Comparison of ENCODE assay signal across 8 cellular contexts in genomic region chr7:50304911-50305621, GRCh38. TPM values are rescaled to one million over a fixed set of nuclear protein-coding genes. Genes with fewer than 3 reads are reported as not detected.
DNase-seq lines count a peak whose midpoint lies in the region; ATAC-seq, FAIRE-seq and TF ChIP-seq lines count a peak whose summit lies in the region.

No MANE protein-coding gene starts in this region.

- 0 out of 6 replicates have a peak, but pooled peaks of 1 of the 3 experiments have one; percentile 0 for TF ChIP-seq CTCF in K562 (IDR thresholded peaks at IDR 0.05 in 2 of 3, conservative IDR thresholded peaks at IDR 0.05 in 1 of 3; ENCODE audit: insufficient read depth in 2 of 3, low read depth in 1 of 3, low read length in 3 of 3)
- TF ChIP-seq CTCF in nephron progenitor cell (IDR thresholded peaks at IDR 0.05) = no peak
- no peak for TF ChIP-seq CTCF in ovary (IDR thresholded peaks at IDR 0.05)

- H3K4me3 Mint-ChIP-seq in nephron progenitor cell = peak overlapping the region; percentile 70

- peak overlapping the region; percentile 61; the same call in 1 of the 2 replicates for H2AFZ ChIP-seq in K562 (ENCODE audit: low read depth, low read length)

- TF ChIP-seq POLR2A in Raji (IDR thresholded peaks at IDR 0.05; ENCODE audit: insufficient read depth, low read depth, low read length) = peak; percentile 55
- TF ChIP-seq POLR2A in K562 (conservative IDR thresholded peaks at IDR 0.05) = no peak
- no peak for TF ChIP-seq POLR2A in ovary (IDR thresholded peaks at IDR 0.05)

- under 1% methylated on average over 20 of the region's 20 CpGs for WGBS in K562 (ENCODE audit: insufficient coverage, low coverage, missing lambda C conversion rate)
- 22 to 29% (median 27%) methylated on average over 20 of the region's 20 CpGs for WGBS in ovary, 3 donors

- H3K4me1 ChIP-seq in K562 (replicated peaks in 1 of 2; ENCODE audit: control insufficient read depth in 2 of 2, insufficient read depth in 2 of 2, low read length in 2 of 2) = peaks cover 21 to 24% of the 10 kb centered on the region in 2 experiments
- H3K4me1 ChIP-seq in ovary (ENCODE audit: insufficient read depth) = peaks cover 6% of the 10 kb centered on the region

- H3K9ac ChIP-seq in K562 (ENCODE audit: insufficient read depth in 1 of 2, low read depth in 2 of 2, low read length in 2 of 2) = peak overlapping the region; percentile 78 to 94

- DNase-seq in K562 (ENCODE audit: extremely low read depth in 1 of 4, low spot score in 3 of 4) (peak in 1 of 4 experiments; percentile 67), nephron progenitor cell (no peak), HTR-8/SVneo (ENCODE audit: insufficient read length, low spot score) (no peak), ovary (no peak), NCI-H2171 (lab: John Stamatoyannopoulos, UW) (no peak)

- CTCF ChIA-PET in K562 (lab: Yijun Ruan, JAX; ENCODE audit: low intra/inter-chr PET ratio) = no interaction called here

- TF ChIP-seq EP300 in K562 (IDR thresholded peaks at IDR 0.05; ENCODE audit: low read length) = no peak
- TF ChIP-seq EP300 in ovary (IDR thresholded peaks at IDR 0.05) = no peak

- H3K79me2 ChIP-seq in K562 (ENCODE audit: control insufficient read depth, insufficient read depth, low read length) = peaks cover 57% of the 10 kb centered on the region

- POLR2A ChIA-PET in K562 (lab: Yijun Ruan, JAX) = interaction anchor here (1.0 to 1.1 kb wide), 2 partner anchors 21 to 51 kb away, joined by 3 read pairs; no protein-coding TSS in a partner anchor

- no peak for TF ChIP-seq RAD21 in K562 (CRISPR knock-in tag; conservative IDR thresholded peaks at IDR 0.05 in 1 of 2, IDR thresholded peaks at IDR 0.05 in 1 of 2)

- FAIRE-seq in K562 (lab: Jason Lieb, UNC) (no peak), HTR-8/SVneo (lab: Jason Lieb, UNC) (no peak)

- H3K27ac Mint-ChIP-seq in nephron progenitor cell = no peak overlapping the region

- H3K36me3 ChIP-seq in K562 (ENCODE audit: control insufficient read depth, insufficient read depth, low read length) (peaks cover 6% of the 10 kb centered on the region; the same call in 2 of the 3 replicates), ovary (no peaks in the 10 kb centered on the region)

- H3K4me3 ChIP-seq in K562 = peak overlapping the region; percentile 70
- no peak overlapping the region for H3K4me3 ChIP-seq in ovary

- H3K27ac ChIP-seq in K562 (ENCODE audit: extremely low read depth, low read depth, low read length) (peak overlapping the region; percentile 80), ovary (no peak overlapping the region)

- H3K9me3 ChIP-seq in K562 (replicated peaks; ENCODE audit: control insufficient read depth, insufficient read depth, low read depth, low read length) = no peaks in the 10 kb centered on the region
- H3K9me3 ChIP-seq in ovary = no peaks in the 10 kb centered on the region

- H4K20me1 ChIP-seq in K562 (replicated peaks; ENCODE audit: control insufficient read depth, insufficient read depth, low read length) = no peaks in the 10 kb centered on the region

- peak overlapping the region; percentile 92 for H3K4me2 ChIP-seq in K562 (ENCODE audit: insufficient read depth, low read length)

- ATAC-seq in GM18858 (IDR thresholded peaks at IDR 0.05; ENCODE audit: unreplicated experiment) (peak; percentile 31), HG02763 (IDR thresholded peaks at IDR 0.05; ENCODE audit: unreplicated experiment) (peak; percentile 33), K562 (peak; percentile 55)

- peaks cover 13% of the 10 kb centered on the region for H3K9me3 Mint-ChIP-seq in nephron progenitor cell

- intact Hi-C loops in K562 (cut with micrococcal nuclease) = loop anchor here (5.0 kb wide), 2 partner anchors 78 to 112 kb away; no protein-coding TSS in a partner anchor
- intact Hi-C loops in ovary (cut with DNase I) = no loop called here

- TSS peak; percentile 28 for BruUV-seq in K562 (replicated peaks; lab: Mats Ljungman, UMichigan)

- in situ Hi-C loops in K562 (cut with MboI) = loop anchor here (5.0 kb wide), 1 partner anchor 98 kb away; no protein-coding TSS in a partner anchor

- H3K4me1 Mint-ChIP-seq in nephron progenitor cell = peaks cover 16% of the 10 kb centered on the region

- H3K27me3 ChIP-seq in K562 (ENCODE audit: control insufficient read depth in 2 of 2, insufficient read depth in 2 of 2, low read length in 2 of 2) (no peaks in the 10 kb centered on the region), ovary (no peaks in the 10 kb centered on the region)

- no peaks in the 10 kb centered on the region for H3K36me3 Mint-ChIP-seq in nephron progenitor cell (ENCODE audit: low read depth)

- no peaks in the 10 kb centered on the region for H3K9me1 ChIP-seq in K562 (ENCODE audit: control insufficient read depth, insufficient read depth, low read length)

- H3K27me3 Mint-ChIP-seq in nephron progenitor cell (ENCODE audit: low read depth, poor library complexity) = peaks cover 92% of the 10 kb centered on the region

TF ChIP-seq in K562, 482 proteins besides CTCF, POLR2A, EP300 and RAD21 (continues in another document):
- TF ChIP-seq, protein P1, sequence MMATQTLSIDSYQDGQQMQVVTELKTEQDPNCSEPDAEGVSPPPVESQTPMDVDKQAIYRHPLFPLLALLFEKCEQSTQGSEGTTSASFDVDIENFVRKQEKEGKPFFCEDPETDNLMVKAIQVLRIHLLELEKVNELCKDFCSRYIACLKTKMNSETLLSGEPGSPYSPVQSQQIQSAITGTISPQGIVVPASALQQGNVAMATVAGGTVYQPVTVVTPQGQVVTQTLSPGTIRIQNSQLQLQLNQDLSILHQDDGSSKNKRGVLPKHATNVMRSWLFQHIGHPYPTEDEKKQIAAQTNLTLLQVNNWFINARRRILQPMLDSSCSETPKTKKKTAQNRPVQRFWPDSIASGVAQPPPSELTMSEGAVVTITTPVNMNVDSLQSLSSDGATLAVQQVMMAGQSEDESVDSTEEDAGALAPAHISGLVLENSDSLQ (IDR thresholded peaks at IDR 0.05) = no peak
- TF ChIP-seq SIRT6 (IDR thresholded peaks at IDR 0.05; ENCODE audit: low read depth, low read length) (no peak), KAT7 (CRISPR knock-in tag; IDR thresholded peaks at IDR 0.05; ENCODE audit: borderline replicate concordance) (0 out of 2 replicates have a peak, but pooled peaks have one; percentile 10), GTF2E2 (tag; IDR thresholded peaks at IDR 0.05) (0 out of 2 replicates have a peak, but pooled peaks have one; percentile 52), CBX5 (IDR thresholded peaks at IDR 0.05; ENCODE audit: borderline replicate concordance, low read depth) (no peak), GABPA (tag; conservative IDR thresholded peaks at IDR 0.05; ENCODE audit: low read depth) (0 out of 2 replicates have a peak, but pooled peaks have one; percentile 6), TBP (optimal IDR thresholded peaks at IDR 0.05; ENCODE audit: low read depth, low read length) (peak; percentile 18), HEY1 (CRISPR knock-in tag; IDR thresholded peaks at IDR 0.05; ENCODE audit: borderline replicate concordance) (no peak), ZNF444 (CRISPR knock-in tag; IDR thresholded peaks at IDR 0.05) (no peak)
- TF ChIP-seq, protein P2, sequence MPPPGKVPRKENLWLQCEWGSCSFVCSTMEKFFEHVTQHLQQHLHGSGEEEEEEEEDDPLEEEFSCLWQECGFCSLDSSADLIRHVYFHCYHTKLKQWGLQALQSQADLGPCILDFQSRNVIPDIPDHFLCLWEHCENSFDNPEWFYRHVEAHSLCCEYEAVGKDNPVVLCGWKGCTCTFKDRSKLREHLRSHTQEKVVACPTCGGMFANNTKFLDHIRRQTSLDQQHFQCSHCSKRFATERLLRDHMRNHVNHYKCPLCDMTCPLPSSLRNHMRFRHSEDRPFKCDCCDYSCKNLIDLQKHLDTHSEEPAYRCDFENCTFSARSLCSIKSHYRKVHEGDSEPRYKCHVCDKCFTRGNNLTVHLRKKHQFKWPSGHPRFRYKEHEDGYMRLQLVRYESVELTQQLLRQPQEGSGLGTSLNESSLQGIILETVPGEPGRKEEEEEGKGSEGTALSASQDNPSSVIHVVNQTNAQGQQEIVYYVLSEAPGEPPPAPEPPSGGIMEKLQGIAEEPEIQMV (tag; conservative IDR thresholded peaks at IDR 0.05; ENCODE audit: low read depth) = peak; percentile 64; the same call in 1 of the 2 replicates

RNA-seq across cellular contexts. Expression of gene IKZF1, which starts 0.6 kb away (rescaled TPM):
- total RNA-seq in K562 (2011; cell fraction: chromatin; rRNA removed; ENCODE audit: low replicate concordance) = 53.3 and 122 TPM in 2 replicates
- total RNA-seq in K562 (2011; cell fraction: nucleolus; rRNA removed) = 37.5 and 50.9 TPM in 2 replicates
- 76.8 and 139 TPM in 2 replicates for total RNA-seq in K562 (2011; cell fraction: nucleoplasm; rRNA removed)
- total RNA-seq in K562 (2014; rRNA removed) = 66.5 and 98.0 TPM in 2 replicates
- total RNA-seq in K562 (2014; rRNA removed; fragmentation: Illumina TruSeq; extraction: Trizol) = 43.8 and 45.6 TPM in 2 replicates
- total RNA-seq in K562 (2015; rRNA removed; fragmentation: Illumina TruSeq; extraction: Trizol) = 43.4 and 44.7 TPM in 2 replicates
- total RNA-seq in K562 (2021) = 85.3 and 96.6 TPM in 2 replicates
- polyA plus RNA-seq in K562 (2011; rRNA removed) = 28.4 and 36.2 TPM in 2 replicates
- 34.4 and 57.9 TPM in 2 replicates for polyA plus RNA-seq in K562 (2011; cell fraction: cytosol; rRNA removed)
- polyA plus RNA-seq in K562 (2011; cell fraction: nucleus; rRNA removed) = 43.0 and 50.8 TPM in 2 replicates
- polyA plus RNA-seq in K562 (2012) = 35.8 and 46.0 TPM in 2 replicates
- polyA plus RNA-seq in K562 (2014; fragmentation: Illumina TruSeq; extraction: Trizol) = 37.3 and 50.3 TPM in 2 replicates
- 10 to 100 TPM; 12.6 to 14.7 TPM for polyA plus RNA-seq in K562 (2014; fragmentation: Nextera tagmentation; extraction: Ambion mirVana)
- polyA plus RNA-seq in K562 (2014; rRNA removed) = 30.9 and 37.2 TPM in 2 replicates
- 82.8 and 85.1 TPM in 2 replicates for polyA minus RNA-seq in K562 (2011; rRNA and poly(A)+ RNA removed)
- polyA minus RNA-seq in K562 (2011; cell fraction: cytosol; rRNA and poly(A)+ RNA removed) = 60.8 and 72.3 TPM in 2 replicates
- 77.0 and 96.0 TPM in 2 replicates for polyA minus RNA-seq in K562 (2011; cell fraction: nucleus; rRNA and poly(A)+ RNA removed)
- 1 to 10 TPM; 1.8 to 7.5 (median 3.3) TPM for total RNA-seq in ovary
- polyA plus RNA-seq in ovary = 1 to 10 TPM in 1 of 2 donors, under 1 TPM in 1; 0.59 to 6.5 TPM

Comparison
In these comparisons a context has a peak if more than half of its experiments do, and no peak if none do; other contexts are left out.
1. RNA of gene IKZF1, which starts 0.6 kb away (total RNA-seq): 37.5 to 139 TPM in K562; 1.8 to 7.5 TPM in ovary; every median in the first group is over 4 times any median in the second.
2. Peak in every context shown above with its lines, with median percentiles within 50 percentile points of each other: ATAC-seq.